9 cellular contexts compared by ENCODE assay signal in genomic region chr7:73399185-73400050, GRCh38. TPM values are rescaled to one million over a fixed set of nuclear protein-coding genes. Genes with fewer than 3 reads are reported as not detected.
DNase-seq lines count a peak whose midpoint lies in the region; ATAC-seq and TF ChIP-seq lines count a peak whose summit lies in the region.
"Not testable (repeated sequence)": the region's sequence is repeated elsewhere in the genome, so short reads cannot be mapped to it uniquely, and the experiment has no call there.
"Had no signal": no experiment of that assay in that cellular context is flagged by ENCODE, and none has a peak within 500 bp of the region (broad histone marks: within the 10 kb centered on the region; RNA-seq: fewer than 3 reads in every experiment).

No MANE protein-coding gene starts in this region.

- H3K9me3 Mint-ChIP-seq in activated B cell treated with CpG ODN at 0.5 μM for 24 hours = not testable (repeated sequence)

- H3K36me3 Mint-ChIP-seq in activated B cell treated with CpG ODN at 0.5 μM for 24 hours (ENCODE audit: low read depth) = not testable (repeated sequence)

- peak; percentile 94 for DNase-seq in BE2C
- peak; percentile 54 for DNase-seq in activated B cell treated with CpG ODN at 0.5 μM for 24 hours
- peak; percentile 44 for DNase-seq in activated gamma-delta T cell treated with anti-CD3 and anti-CD28 coated beads, Interleukin-2, amount 50 U/mL, for 16 hours (ENCODE audit: low read depth)
- peak; percentile 66 for DNase-seq in effector CD8-positive, alpha-beta T cell (lab: John Stamatoyannopoulos, UW)
- DNase-seq in iris pigment epithelial cell (ENCODE audit: low read depth) = peak; percentile 82
- peak; percentile 34 for DNase-seq in putamen (ENCODE audit: low spot score)
- peak; percentile 27 to 56 for DNase-seq in stimulated activated CD8-positive, alpha-beta memory T cell treated with anti-CD3 and anti-CD28 coated beads, Interleukin-4, amount 100 ng/mL, for 4 hours (ENCODE audit: low read depth in 2 of 2, low spot score in 1 of 2)

- H3K27me3 Mint-ChIP-seq in activated B cell treated with CpG ODN at 0.5 μM for 24 hours = not testable (repeated sequence)

- CTCF ChIA-PET in activated B cell treated with CpG ODN at 0.5 μM for 24 hours (lab: Charles Lee) = not testable (repeated sequence)

- TF ChIP-seq CTCF in BE2C (IDR thresholded peaks at IDR 0.05; ENCODE audit: low read depth, low read length); activated B cell treated with CpG ODN at 0.5 μM for 24 hours (IDR thresholded peaks at IDR 0.05): not testable (repeated sequence)

- not testable (repeated sequence) for H3K9me3 ChIP-seq in BE2C

- H3K4me3 Mint-ChIP-seq in activated B cell treated with CpG ODN at 0.5 μM for 24 hours = peak overlapping the region; percentile 54

- intact Hi-C loops in activated B cell treated with CpG ODN at 0.5 μM for 24 hours (cut with micrococcal nuclease) = not testable (repeated sequence)

- H3K27ac Mint-ChIP-seq in activated B cell treated with CpG ODN at 0.5 μM for 24 hours = not testable (repeated sequence)

- peak overlapping the region; percentile 49 for H3K4me3 ChIP-seq in BE2C (ENCODE audit: low read depth, low read length)

- ATAC-seq in HG02642 (IDR thresholded peaks at IDR 0.05; ENCODE audit: poor library complexity, unreplicated experiment) (peak; percentile 61), activated B cell treated with CpG ODN at 0.5 μM for 24 hours (ENCODE audit: low read depth) (peak; percentile 62)

- not testable (repeated sequence) for H3K27me3 ChIP-seq in BE2C

- H3K4me1 Mint-ChIP-seq in activated B cell treated with CpG ODN at 0.5 μM for 24 hours = not testable (repeated sequence)

- H3K4me1 ChIP-seq in BE2C = not testable (repeated sequence)

- H3K36me3 ChIP-seq in BE2C = not testable (repeated sequence)

- POLR2A ChIA-PET in activated B cell treated with CpG ODN at 0.5 μM for 24 hours (lab: Charles Lee) = not testable (repeated sequence)

RNA-seq across cellular contexts. Expression of gene FZD9, which starts 34.2 kb away (rescaled TPM):
- polyA plus RNA-seq in BE2C (2012; ENCODE audit: insufficient read depth, insufficient read length, low read depth) = 0.68 TPM
- 0.27 and 0.35 TPM in 2 replicates for total RNA-seq in activated B cell treated with CpG ODN at 0.5 μM for 24 hours
- total RNA-seq: HT1080 had no signal

Comparison
In these comparisons a context has a peak if more than half of its experiments do, and no peak if none do; other contexts are left out.
1. Peak in every context shown above with its lines: DNase-seq, ATAC-seq and H3K4me3 ChIP-seq.
2. DNase-seq: peak in every context shown above with its lines; median percentile 94 in BE2C; 82 in iris pigment epithelial cell; 66 in effector CD8-positive, alpha-beta T cell; 54 in activated B cell treated with CpG ODN at 0.5 μM for 24 hours; 44 in activated gamma-delta T cell treated with anti-CD3 and anti-CD28 coated beads, Interleukin-2, amount 50 U/mL, for 16 hours; 42 in stimulated activated CD8-positive, alpha-beta memory T cell treated with anti-CD3 and anti-CD28 coated beads, Interleukin-4, amount 100 ng/mL, for 4 hours; 34 in putamen.